16 cellular contexts compared by ENCODE assay signal in the genomic region with DNA sequence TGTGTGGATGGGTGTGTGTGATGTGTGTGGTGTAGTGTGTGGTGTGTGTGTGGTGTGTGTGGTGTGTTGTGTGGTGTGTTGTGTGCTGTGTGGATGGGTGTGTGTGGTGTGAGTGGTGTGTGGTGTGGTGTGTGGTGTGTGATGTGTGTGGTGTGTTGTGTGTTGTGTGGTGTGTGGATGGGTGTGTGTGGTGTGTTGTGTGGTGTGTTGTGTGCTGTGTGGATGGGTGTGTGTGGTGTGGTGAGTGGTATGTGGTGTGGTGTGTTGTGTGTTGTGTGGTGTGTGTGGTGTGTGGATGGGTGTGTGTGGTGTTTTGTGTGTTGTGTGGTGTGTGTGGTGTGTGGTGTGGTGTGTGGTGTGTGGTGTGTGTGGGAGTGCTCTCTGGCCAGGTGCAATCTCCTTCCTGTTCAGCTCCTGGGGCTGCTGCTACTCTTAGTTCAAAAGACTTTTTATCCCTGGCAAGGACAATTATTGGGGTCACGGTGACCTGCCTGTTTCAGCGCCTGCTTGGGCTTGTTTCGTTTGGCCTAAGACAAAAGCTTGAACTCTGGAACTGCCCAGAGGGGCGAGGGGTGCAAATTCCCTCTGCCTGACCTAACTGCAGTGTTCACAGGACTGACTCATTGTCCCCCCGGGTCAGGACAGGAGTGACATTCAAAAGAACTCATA.
DNase-seq lines count a peak whose midpoint lies in the region; ATAC-seq, FAIRE-seq and TF ChIP-seq lines count a peak whose summit lies in the region.
"Had no signal": no experiment of that assay in that cellular context is flagged by ENCODE, and none has a peak within 500 bp of the region (broad histone marks: within the 10 kb centered on the region; RNA-seq: fewer than 3 reads in every experiment).

No MANE protein-coding gene starts in this region.

- no peak overlapping the region for H3K9ac ChIP-seq in keratinocyte (ENCODE audit: control insufficient read depth, extremely low read depth, insufficient read depth, low read length)

- H3K9me3 Mint-ChIP-seq in CD4-positive, alpha-beta memory T cell, result no peaks in the 10 kb centered on the region
- H3K9me3 Mint-ChIP-seq: T-cell had no signal

- POLR2A ChIA-PET in CD4-positive, alpha-beta memory T cell (lab: Charles Lee; ENCODE audit: partially characterized antibody), result interaction anchor here (1.3 kb wide), 1 partner anchor 10 kb away, joined by 4 read pairs; no protein-coding TSS in a partner anchor

- peaks cover 6% of the 10 kb centered on the region for H3K4me1 ChIP-seq in CD4-positive, alpha-beta memory T cell (ENCODE audit: insufficient read depth, low read length)
- no peaks in the 10 kb centered on the region for H3K4me1 ChIP-seq in keratinocyte (ENCODE audit: control insufficient read depth, extremely low read depth, insufficient read depth, low read length)
- H3K4me1 ChIP-seq: esophagus muscularis mucosa, suprapubic skin had no signal

- no peak overlapping the region for H3K4me2 ChIP-seq in keratinocyte (ENCODE audit: control insufficient read depth, extremely low read depth, insufficient read depth, low read depth, low read length)

- ATAC-seq in GM21423 (IDR thresholded peaks at IDR 0.05; ENCODE audit: unreplicated experiment) (no peak), HG03521 (IDR thresholded peaks at IDR 0.05; ENCODE audit: unreplicated experiment) (no peak), HG02588 (IDR thresholded peaks at IDR 0.05; ENCODE audit: unreplicated experiment) (no peak)
- ATAC-seq: left cardiac atrium, T-cell had no signal

- FAIRE-seq in keratinocyte (lab: Jason Lieb, UNC), result peak; percentile 74

- H3K27me3 ChIP-seq in CD4-positive, alpha-beta memory T cell (ENCODE audit: insufficient read depth, low read length), result no peaks in the 10 kb centered on the region
- H3K27me3 ChIP-seq in keratinocyte (ENCODE audit: control insufficient read depth, extremely low read depth, insufficient read depth, low read length), result no peaks in the 10 kb centered on the region

- intact Hi-C loops in CD4-positive, alpha-beta memory T cell (cut with micrococcal nuclease), result no loop called here

- CTCF ChIA-PET in CD4-positive, alpha-beta memory T cell (lab: Charles Lee; ENCODE audit: partially characterized antibody), result no interaction called here

- H2AFZ ChIP-seq in keratinocyte (ENCODE audit: control insufficient read depth, low read length), result no peak overlapping the region

- TF ChIP-seq CTCF in GM12865 (IDR thresholded peaks at IDR 0.05; ENCODE audit: insufficient read depth, low read depth, low read length, missing control alignments) (no peak), keratinocyte (optimal IDR thresholded peaks at IDR 0.05 in 1 of 3, IDR thresholded peaks at IDR 0.05 in 1 of 3, conservative IDR thresholded peaks at IDR 0.05 in 1 of 3; ENCODE audit: extremely low read depth in 1 of 3, insufficient read depth in 2 of 3, low read length in 3 of 3) (no peak)

- H3K4me3 Mint-ChIP-seq in CD4-positive, alpha-beta memory T cell, result peak overlapping the region in 1 of 8 donors; percentile 1
- H3K4me3 Mint-ChIP-seq: CD14-positive monocyte, T-cell had no signal

- no peaks in the 10 kb centered on the region for H3K36me3 Mint-ChIP-seq in CD4-positive, alpha-beta memory T cell
- H3K36me3 Mint-ChIP-seq: CD14-positive monocyte, T-cell had no signal

- no peak overlapping the region for H3K27ac ChIP-seq in CD4-positive, alpha-beta memory T cell (ENCODE audit: low read depth, low read length)
- no peak overlapping the region for H3K27ac ChIP-seq in keratinocyte (ENCODE audit: control insufficient read depth, insufficient read depth, low read length)
- H3K27ac ChIP-seq: esophagus muscularis mucosa, suprapubic skin had no signal

- H3K4me1 Mint-ChIP-seq in CD4-positive, alpha-beta memory T cell, result peaks cover 9 to 12% (median 10%) of the 10 kb centered on the region in 4 donors
- H3K4me1 Mint-ChIP-seq: CD14-positive monocyte had no signal

- H3K9me3 ChIP-seq in CD4-positive, alpha-beta memory T cell (ENCODE audit: control insufficient read depth in 1 of 2, low read length in 2 of 2), result no peaks in the 10 kb centered on the region
- H3K9me3 ChIP-seq in keratinocyte (ENCODE audit: control insufficient read depth, low read depth, low read length), result no peaks in the 10 kb centered on the region
- H3K9me3 ChIP-seq: esophagus muscularis mucosa, suprapubic skin had no signal

- peak overlapping the region in 5 of 7 donors; percentile 24 to 79 (median 39) for H3K27ac Mint-ChIP-seq in CD4-positive, alpha-beta memory T cell

- H4K20me1 ChIP-seq in keratinocyte (ENCODE audit: control insufficient read depth, extremely low read depth, insufficient read depth, low read length), result no peaks in the 10 kb centered on the region

- H3K79me2 ChIP-seq in keratinocyte (ENCODE audit: control insufficient read depth, insufficient read depth, low read length), result no peaks in the 10 kb centered on the region

- no peaks in the 10 kb centered on the region for H3K36me3 ChIP-seq in CD4-positive, alpha-beta memory T cell (ENCODE audit: insufficient read depth, low read length)
- H3K36me3 ChIP-seq in keratinocyte (ENCODE audit: control insufficient read depth in 2 of 2, extremely low read depth in 1 of 2, insufficient read depth in 2 of 2, low read length in 2 of 2), result no peaks in the 10 kb centered on the region
- H3K36me3 ChIP-seq: esophagus muscularis mucosa, suprapubic skin had no signal

- H3K27me3 Mint-ChIP-seq in CD4-positive, alpha-beta memory T cell, result peaks cover 1 to 2% of the 10 kb centered on the region in 2 donors

- dilution Hi-C loops in keratinocyte (cut with MboI; ENCODE audit: extremely low pct_ligation_motif_present, low sequenced_read_pairs), result no loop called here

- DNase-seq in CD4-positive, alpha-beta memory T cell, result no peak
- DNase-seq in GM12865 (ENCODE audit: low read depth) (peak; percentile 18), SW480 (ENCODE audit: low spot score) (peak; percentile 13), keratinocyte (ENCODE audit: low read depth, low spot score) (no peak), mesenteric fat pad (ENCODE audit: low spot score) (no peak)
- DNase-seq: activated CD4-positive, alpha-beta T cell treated with anti-CD3 and anti-CD28 coated beads for 4 hours; dermis blood vessel endothelial cell; left cardiac atrium; NCI-H524 treated with DMSO at 0.1 percent for 48 hours; T-cell had no signal

- H3K4me3 ChIP-seq in CD4-positive, alpha-beta memory T cell (ENCODE audit: low read length in 2 of 2), result no peak overlapping the region
- no peak overlapping the region for H3K4me3 ChIP-seq in GM12865 (ENCODE audit: low read depth, low read length)
- no peak overlapping the region for H3K4me3 ChIP-seq in keratinocyte (ENCODE audit: control insufficient read depth in 2 of 3, extremely low read depth in 1 of 3, insufficient read depth in 2 of 3, low read depth in 1 of 3, low read length in 3 of 3)
- H3K4me3 ChIP-seq: esophagus muscularis mucosa, suprapubic skin had no signal

- no peaks in the 10 kb centered on the region for H3K9me1 ChIP-seq in keratinocyte (ENCODE audit: control insufficient read depth, extremely low read depth, insufficient read depth, low read length)

Comparison
In these comparisons a context has a peak if more than half of its experiments do, and no peak if none do; other contexts are left out.
1. DNase-seq: peak in GM12865 (single experiment) and SW480 (single experiment); none in CD4-positive, alpha-beta memory T cell (0 of 5), keratinocyte (single experiment) and mesenteric fat pad (single experiment).